ENCODE assay signal across 13 cellular contexts in the genomic region with DNA sequence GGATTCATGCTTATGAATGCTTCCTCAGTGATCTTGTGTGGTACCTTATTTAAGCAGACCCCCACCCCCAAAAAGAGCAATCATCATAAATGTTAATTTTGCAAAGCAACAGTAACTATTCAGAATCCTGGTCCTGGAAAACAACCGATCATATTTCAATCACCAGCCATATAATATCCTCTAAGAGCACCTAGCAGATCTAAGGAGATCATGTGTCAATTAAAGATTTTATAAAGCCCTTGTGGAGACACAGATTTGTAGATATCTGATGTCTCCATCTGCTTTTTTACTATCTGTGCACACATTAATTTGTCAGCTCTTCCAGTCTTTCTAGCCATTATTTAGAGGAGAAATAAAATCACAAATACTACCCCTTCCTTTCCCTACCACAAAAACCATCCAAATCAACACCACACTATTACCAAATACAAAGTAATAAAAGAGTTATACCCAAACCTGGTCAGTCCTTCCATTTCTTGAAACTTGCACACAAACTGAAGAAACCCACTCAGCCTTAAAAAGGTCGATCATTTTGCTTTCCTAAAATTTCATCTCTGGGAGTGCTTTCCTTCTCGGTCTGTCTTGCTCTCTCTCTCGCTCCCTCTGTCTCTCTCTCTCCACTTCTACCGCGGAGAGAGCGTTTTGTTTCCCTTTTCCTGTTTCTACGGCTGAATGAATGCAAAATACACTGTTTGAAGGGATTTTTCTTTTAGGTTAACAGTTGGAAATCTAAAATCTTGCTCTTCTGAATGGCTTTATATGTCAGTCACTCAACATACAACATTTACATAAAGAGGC.
DNase-seq lines count a peak whose midpoint lies in the region; ATAC-seq, FAIRE-seq and TF ChIP-seq lines count a peak whose summit lies in the region.
"Had no signal": no experiment of that assay in that cellular context is flagged by ENCODE, and none has a peak within 500 bp of the region (broad histone marks: within the 10 kb centered on the region; RNA-seq: fewer than 3 reads in every experiment).

No MANE protein-coding gene starts in this region.

- no peaks in the 10 kb centered on the region for H3K79me2 ChIP-seq in neural progenitor cell (ENCODE audit: low read depth)

- H3K4me2 ChIP-seq in neural progenitor cell = peak overlapping the region; percentile 70

- ATAC-seq in natural killer cell treated with Interleukin-12 subunit alpha and Interleukin-12 subunit beta and Interleukin-15 and Interleukin-18, amount 100 ng/mL, for 72 hours = no peak
- ATAC-seq: stimulated activated naive CD8-positive, alpha-beta T cell treated with anti-CD3 and anti-CD28 coated beads, Interleukin-15, Interleukin-2, amounts not matched to agents 100 U/mL and 50 U/mL, for 24 hours had no signal

- peaks cover 52% of the 10 kb centered on the region for H3K4me1 ChIP-seq in neural progenitor cell
- H3K4me1 ChIP-seq: breast epithelium, SJCRH30 had no signal

- peaks cover 3% of the 10 kb centered on the region for H3K9me3 Mint-ChIP-seq in neural progenitor cell
- H3K9me3 Mint-ChIP-seq in natural killer cell treated with Interleukin-12 subunit alpha and Interleukin-12 subunit beta and Interleukin-15 and Interleukin-18, amount 100 ng/mL, for 72 hours = no peaks in the 10 kb centered on the region

- H3K9ac ChIP-seq in neural progenitor cell = no peak overlapping the region

- H3K4me3 ChIP-seq in dorsolateral prefrontal cortex (peak overlapping the region; percentile 16 to 70 (median 48)), neural progenitor cell (peak overlapping the region; percentile 30)
- H3K4me3 ChIP-seq: breast epithelium, SJCRH30 had no signal

- peak overlapping the region; percentile 81 for H3K4me3 Mint-ChIP-seq in neural progenitor cell
- no peak overlapping the region for H3K4me3 Mint-ChIP-seq in natural killer cell treated with Interleukin-12 subunit alpha and Interleukin-12 subunit beta and Interleukin-15 and Interleukin-18, amount 100 ng/mL, for 72 hours

- H3F3A ChIP-seq in neural progenitor cell (ENCODE audit: low read depth) = peaks cover 6% of the 10 kb centered on the region

- intact Hi-C loops in dorsolateral prefrontal cortex (cut with DNase I) = loop anchor here (5.0 to 10.0 kb wide), 3 partner anchors 99 to 123 kb away; no protein-coding TSS in a partner anchor

- H3K27me3 ChIP-seq in dorsolateral prefrontal cortex (peaks cover 0 to 6% (median 0%) of the 10 kb centered on the region in 45 donors), neural progenitor cell (no peaks in the 10 kb centered on the region)
- H3K27me3 ChIP-seq: breast epithelium, SJCRH30 had no signal

- peaks cover 3% of the 10 kb centered on the region for H3K36me3 Mint-ChIP-seq in neural progenitor cell
- no peaks in the 10 kb centered on the region for H3K36me3 Mint-ChIP-seq in natural killer cell treated with Interleukin-12 subunit alpha and Interleukin-12 subunit beta and Interleukin-15 and Interleukin-18, amount 100 ng/mL, for 72 hours

- TF ChIP-seq CTCF in dorsolateral prefrontal cortex (IDR thresholded peaks at IDR 0.05 in 54 of 56, conservative IDR thresholded peaks at IDR 0.05 in 2 of 56; ENCODE audit: low read depth in 1 of 56, partially characterized antibody in 56 of 56) (no peak), neural progenitor cell (IDR thresholded peaks at IDR 0.05) (no peak)

- DNase-seq in NCI-H345 (lab: John Stamatoyannopoulos, UW) (peak; percentile 23), dorsolateral prefrontal cortex (peak in 1 of 10 donors; percentile 41), neural progenitor cell (ENCODE audit: low spot score) (peak; percentile 16), KG1 (lab: John Stamatoyannopoulos, UW) (no peak), DMS153 (lab: John Stamatoyannopoulos, UW) (no peak)
- DNase-seq in natural killer cell treated with Interleukin-12 subunit alpha and Interleukin-12 subunit beta and Interleukin-15 and Interleukin-18, amount 100 ng/mL, for 72 hours (ENCODE audit: low spot score) = no peak
- DNase-seq in NK-92 treated with Interleukin-12 subunit alpha and Interleukin-12 subunit beta, amount 100 ng/mL, for 24 hours (lab: John Stamatoyannopoulos, UW) = no peak
- DNase-seq: nucleus accumbens; SJCRH30; stimulated activated naive CD8-positive, alpha-beta T cell treated with anti-CD3 and anti-CD28 coated beads, Interleukin-15, Interleukin-2, amounts not matched to agents 100 U/mL and 50 U/mL, for 24 hours had no signal

- H3K27ac Mint-ChIP-seq in neural progenitor cell = peak overlapping the region; percentile 61
- H3K27ac Mint-ChIP-seq in natural killer cell treated with Interleukin-12 subunit alpha and Interleukin-12 subunit beta and Interleukin-15 and Interleukin-18, amount 100 ng/mL, for 72 hours = no peak overlapping the region

- peaks cover 28% of the 10 kb centered on the region for H3K4me1 Mint-ChIP-seq in neural progenitor cell
- H3K4me1 Mint-ChIP-seq in natural killer cell treated with Interleukin-12 subunit alpha and Interleukin-12 subunit beta and Interleukin-15 and Interleukin-18, amount 100 ng/mL, for 72 hours (ENCODE audit: low read depth in 2 of 2) = peaks cover 0 to 6% of the 10 kb centered on the region in 2 donors

- H2AFZ ChIP-seq in neural progenitor cell (replicated peaks) = peak overlapping the region; percentile 80

- no peaks in the 10 kb centered on the region for H3K27me3 Mint-ChIP-seq in neural progenitor cell (ENCODE audit: insufficient read depth, low read depth)
- peaks cover 15 to 40% of the 10 kb centered on the region in 2 donors for H3K27me3 Mint-ChIP-seq in natural killer cell treated with Interleukin-12 subunit alpha and Interleukin-12 subunit beta and Interleukin-15 and Interleukin-18, amount 100 ng/mL, for 72 hours

- H3K36me3 ChIP-seq in neural progenitor cell = no peaks in the 10 kb centered on the region
- H3K36me3 ChIP-seq: breast epithelium, SJCRH30 had no signal

- H3K9me3 ChIP-seq in neural progenitor cell (ENCODE audit: low read depth) = no peaks in the 10 kb centered on the region
- H3K9me3 ChIP-seq: breast epithelium, SJCRH30 had no signal

- peak; percentile 82 for FAIRE-seq in G401.6 (lab: Jason Lieb, UNC)

- H4K20me1 ChIP-seq in neural progenitor cell (ENCODE audit: low read depth) = no peaks in the 10 kb centered on the region

- H3K27ac ChIP-seq in dorsolateral prefrontal cortex = peak overlapping the region in 58 of 59 donors; percentile 6 to 91 (median 79)
- H3K27ac ChIP-seq in neural progenitor cell = no peak overlapping the region
- H3K27ac ChIP-seq: breast epithelium, epithelial cell of prostate, SJCRH30 had no signal

Comparison
In these comparisons a context has a peak if more than half of its experiments do, and no peak if none do; other contexts are left out.
1. DNase-seq: peak in NCI-H345 (single experiment) and neural progenitor cell (single experiment); none in natural killer cell treated with Interleukin-12 subunit alpha and Interleukin-12 subunit beta and Interleukin-15 and Interleukin-18, amount 100 ng/mL, for 72 hours (single experiment), KG1 (single experiment), DMS153 (single experiment) and NK-92 treated with Interleukin-12 subunit alpha and Interleukin-12 subunit beta, amount 100 ng/mL, for 24 hours (single experiment).